In genomic region chr5:119328753-119329602, GRCh38 we compare ENCODE assay signal across 8 cellular contexts. TPM values are rescaled to one million over a fixed set of nuclear protein-coding genes. Genes with fewer than 3 reads are reported as not detected.
A peak's percentile ranks its signal among the peaks of the same experiment; 100 is the strongest.
DNase-seq lines count a peak whose midpoint lies in the region; ATAC-seq lines count a peak whose summit lies in the region.

No MANE protein-coding gene starts in this region.

- no peaks in the 10 kb centered on the region for H3K27me3 ChIP-seq in HUES48 (ENCODE audit: control insufficient read depth, insufficient read depth, low read length)

- no peaks in the 10 kb centered on the region for H3K9me3 ChIP-seq in HUES48 (ENCODE audit: control insufficient read depth, insufficient read depth, low read length)

- H3K4me1 Mint-ChIP-seq in activated CD4-positive, alpha-beta memory T cell treated with anti-CD3 and anti-CD28 coated beads for 36 hours (ENCODE audit: low read depth) = peaks cover 95% of the 10 kb centered on the region
- peaks cover 98% of the 10 kb centered on the region for H3K4me1 Mint-ChIP-seq in stimulated activated naive CD8-positive, alpha-beta T cell treated with anti-CD3 and anti-CD28 coated beads, Interleukin-15, Interleukin-2, amounts not matched to agents 100 ng/mL and 50 ng/mL, for 24 hours (ENCODE audit: low read depth)

- H3K9ac ChIP-seq in HUES48 (ENCODE audit: low read depth, low read length) = no peak overlapping the region

- H3K9me3 Mint-ChIP-seq in activated CD4-positive, alpha-beta memory T cell treated with anti-CD3 and anti-CD28 coated beads for 36 hours = no peaks in the 10 kb centered on the region
- no peaks in the 10 kb centered on the region for H3K9me3 Mint-ChIP-seq in stimulated activated naive CD8-positive, alpha-beta T cell treated with anti-CD3 and anti-CD28 coated beads, Interleukin-15, Interleukin-2, amounts not matched to agents 100 ng/mL and 50 ng/mL, for 24 hours

- H3K4me3 Mint-ChIP-seq in activated CD4-positive, alpha-beta memory T cell treated with anti-CD3 and anti-CD28 coated beads for 36 hours = peak overlapping the region; percentile 35
- peak overlapping the region; percentile 68 for H3K4me3 Mint-ChIP-seq in stimulated activated naive CD8-positive, alpha-beta T cell treated with anti-CD3 and anti-CD28 coated beads, Interleukin-15, Interleukin-2, amounts not matched to agents 100 ng/mL and 50 ng/mL, for 24 hours

- POLR2A ChIA-PET in activated CD4-positive, alpha-beta memory T cell treated with anti-CD3 and anti-CD28 coated beads for 36 hours (lab: Charles Lee) = interaction anchor here (0.9 to 21.3 kb wide), 14 partner anchors 8 to 61 kb away, joined by 3 to 504 read pairs (median 6); partner anchors contain the start of gene TNFAIP8

- no peak for ATAC-seq in GM18498 (IDR thresholded peaks at IDR 0.05; ENCODE audit: unreplicated experiment)
- no peak for ATAC-seq in HG02870 (IDR thresholded peaks at IDR 0.05; ENCODE audit: unreplicated experiment)

- intact Hi-C loops in activated CD4-positive, alpha-beta memory T cell treated with anti-CD3 and anti-CD28 coated beads for 36 hours (cut with micrococcal nuclease) = loop anchor here (1.0 to 2.0 kb wide), 4 partner anchors 9 to 41 kb away; no protein-coding TSS in a partner anchor

- H3K36me3 ChIP-seq in HUES48 (ENCODE audit: control insufficient read depth, insufficient read depth, low read length) = no peaks in the 10 kb centered on the region

- CTCF ChIA-PET in activated CD4-positive, alpha-beta memory T cell treated with anti-CD3 and anti-CD28 coated beads for 36 hours (lab: Charles Lee) = interaction anchor here (0.5 to 3.1 kb wide), 7 partner anchors 14 to 61 kb away, joined by 3 to 11 read pairs (median 3); no protein-coding TSS in a partner anchor

- peak; percentile 76 for DNase-seq in activated CD4-positive, alpha-beta memory T cell treated with anti-CD3 and anti-CD28 coated beads for 36 hours
- DNase-seq in fibroblast of gingiva (ENCODE audit: low read depth) (peak; percentile 91), C1 segment of cervical spinal cord (lab: John Stamatoyannopoulos, UW) (no peak), cortex of kidney (lab: John Stamatoyannopoulos, UW) (no peak)

- H3K4me3 ChIP-seq in HUES48 (ENCODE audit: low read depth, low read length) = no peak overlapping the region

- H3K27ac Mint-ChIP-seq in activated CD4-positive, alpha-beta memory T cell treated with anti-CD3 and anti-CD28 coated beads for 36 hours = peak overlapping the region; percentile 96
- peak overlapping the region; percentile 99 for H3K27ac Mint-ChIP-seq in stimulated activated naive CD8-positive, alpha-beta T cell treated with anti-CD3 and anti-CD28 coated beads, Interleukin-15, Interleukin-2, amounts not matched to agents 100 ng/mL and 50 ng/mL, for 24 hours

- peak overlapping the region; percentile 63 for H3K27ac ChIP-seq in HUES48 (ENCODE audit: low read depth, low read length)

- H3K4me1 ChIP-seq in HUES48 (ENCODE audit: control insufficient read depth, insufficient read depth, low read length) = peaks cover 31% of the 10 kb centered on the region

- H3K36me3 Mint-ChIP-seq in activated CD4-positive, alpha-beta memory T cell treated with anti-CD3 and anti-CD28 coated beads for 36 hours = peaks cover 6% of the 10 kb centered on the region
- H3K36me3 Mint-ChIP-seq in stimulated activated naive CD8-positive, alpha-beta T cell treated with anti-CD3 and anti-CD28 coated beads, Interleukin-15, Interleukin-2, amounts not matched to agents 100 ng/mL and 50 ng/mL, for 24 hours (ENCODE audit: low read depth) = peaks cover 17% of the 10 kb centered on the region

- H3K27me3 Mint-ChIP-seq in activated CD4-positive, alpha-beta memory T cell treated with anti-CD3 and anti-CD28 coated beads for 36 hours = no peaks in the 10 kb centered on the region
- H3K27me3 Mint-ChIP-seq in stimulated activated naive CD8-positive, alpha-beta T cell treated with anti-CD3 and anti-CD28 coated beads, Interleukin-15, Interleukin-2, amounts not matched to agents 100 ng/mL and 50 ng/mL, for 24 hours = no peaks in the 10 kb centered on the region

RNA-seq across cellular contexts. Expression of gene TNFAIP8, which starts 26.8 kb away (rescaled TPM):
- 100 to 1,000 TPM; 153 to 159 TPM for total RNA-seq in activated CD4-positive, alpha-beta memory T cell treated with anti-CD3 and anti-CD28 coated beads for 36 hours

Comparison
In these comparisons a context has a peak if more than half of its experiments do, and no peak if none do; other contexts are left out.
1. DNase-seq: peak in activated CD4-positive, alpha-beta memory T cell treated with anti-CD3 and anti-CD28 coated beads for 36 hours (single experiment) and fibroblast of gingiva (single experiment); none in C1 segment of cervical spinal cord (0 of 14) and cortex of kidney (single experiment).